Comparison of ENCODE assay signal across 21 cellular contexts in genomic region chr20:63689046-63690000, GRCh38. TPM values are rescaled to one million over a fixed set of nuclear protein-coding genes. Genes with fewer than 3 reads are reported as not detected.
A peak's percentile ranks its signal among the peaks of the same experiment; 100 is the strongest.
DNase-seq lines count a peak whose midpoint lies in the region; ATAC-seq and TF ChIP-seq lines count a peak whose summit lies in the region.
"Had no signal": no experiment of that assay in that cellular context is flagged by ENCODE, and none has a peak within 500 bp of the region (broad histone marks: within the 10 kb centered on the region; RNA-seq: fewer than 3 reads in every experiment).

No MANE protein-coding gene starts in this region.

- H3K4me1 ChIP-seq in spleen: peaks cover 15 to 88% (median 69%) of the 10 kb centered on the region in 6 donors

- no peak overlapping the region for H3K4me3 ChIP-seq in spleen
- H3K4me3 ChIP-seq: body of pancreas, sigmoid colon had no signal

- no peaks in the 10 kb centered on the region for H3K9me3 ChIP-seq in spleen
- H3K9me3 ChIP-seq: body of pancreas, neutrophil, sigmoid colon had no signal

- 80 to 95% (median 86%) methylated on average over 24 to 44 of the region's 44 CpGs for WGBS in spleen, 5 donors

- peak overlapping the region in 7 of 8 donors; percentile 85 to 90 (median 89) for H3K27ac ChIP-seq in spleen
- H3K27ac ChIP-seq: neutrophil had no signal

- H3K27me3 ChIP-seq in spleen (replicated peaks in 1 of 7): peaks cover 0 to 6% (median 0%) of the 10 kb centered on the region in 7 donors
- H3K27me3 ChIP-seq: body of pancreas, neutrophil, sigmoid colon had no signal

- DNase-seq in Daoy (ENCODE audit: low read depth) (peak; percentile 8), SW480 (ENCODE audit: low spot score) (peak; percentile 73), left colon (peak in 1 of 2 donors; percentile 40), spleen (no peak), epidermal melanocyte (ENCODE audit: insufficient read length, low spot score) (no peak), head of caudate nucleus (no peak), middle frontal gyrus (ENCODE audit: extremely low spot score, low spot score) (no peak)
- DNase-seq in activated naive CD4-positive, alpha-beta T cell (lab: John Stamatoyannopoulos, UW): no peak
- DNase-seq: activated naive CD8-positive, alpha-beta T cell treated with anti-CD3 and anti-CD28 coated beads, Interleukin-2, amount 10 ng/mL, durations not matched to agents 7 days and 5 days; CD4-positive, CD25-positive, alpha-beta regulatory T cell; foreskin fibroblast; NCI-H1694; NCI-H226; sigmoid colon; stimulated activated CD4-positive, alpha-beta T cell treated with anti-CD3 and anti-CD28 coated beads, Interleukin-2, amount 100 ng/mL, for 24 hours; T1000 had no signal

- ATAC-seq in left colon: peak; percentile 15
- ATAC-seq: activated CD4-positive, CD25-positive, alpha-beta regulatory T cell treated with anti-CD3 and anti-CD28 coated beads, Interleukin-2, amount 50 U/mL, for 24 hours; body of pancreas had no signal

- peaks cover 0 to 22% (median 5%) of the 10 kb centered on the region in 6 donors for H3K36me3 ChIP-seq in spleen

- intact Hi-C loops in left colon (cut with DNase I, micrococcal nuclease): no loop called here
- intact Hi-C loops in spleen (cut with DNase I; ENCODE audit: low total_unique reads): no loop called here
- intact Hi-C loops in head of caudate nucleus (cut with DNase I): no loop called here

- TF ChIP-seq CTCF in spleen (IDR thresholded peaks at IDR 0.05 in 8 of 11, conservative IDR thresholded peaks at IDR 0.05 in 3 of 11): no peak

- TF ChIP-seq POLR2A in spleen (IDR thresholded peaks at IDR 0.05): no peak

RNA-seq across cellular contexts. Expression of gene TNFRSF6B, which starts 7.1 kb away (rescaled TPM):
- total RNA-seq in Daoy (2014; rRNA removed; shearing (Covaris generic)): 12.6 and 14.7 TPM in 2 replicates
- total RNA-seq in left colon (1 to 10 TPM in 1 of 2 donors, not detected in 1; 8.9 TPM), spleen (100 to 1,000 TPM in 1 of 7 donors, 10 to 100 TPM in 5, 1 to 10 TPM in 1; 8.9 to 104 (median 41.0) TPM)
- polyA plus RNA-seq in spleen: 10 to 100 TPM; 12.3 to 28.1 (median 23.8) TPM
- total RNA-seq: activated CD8-positive, alpha-beta memory T cell treated with anti-CD3 and anti-CD28 coated beads for 36 hours; activated naive CD8-positive, alpha-beta T cell treated with anti-CD3 and anti-CD28 coated beads, Interleukin-2, amount 10 ng/mL, durations not matched to agents 7 days and 5 days; activated T-helper 1 cell treated with anti-CD3 and anti-CD28 coated beads, Interleukin-12 subunit alpha, Interleukin-12 subunit beta, Interleukin-2, Interleukin-4 antibody, amounts not matched to agents 30 ng/mL and 10 ng/mL and 1 ng/mL, durations not matched to agents 14 hours and 24 hours and 36 hours; CD4-positive, CD25-positive, alpha-beta regulatory T cell had no signal
- polyA plus RNA-seq: CD4-positive, CD25-positive, alpha-beta regulatory T cell had no signal

RNA-seq across cellular contexts. Expression of gene ARFRP1, which starts 18.5 kb away (rescaled TPM):
- total RNA-seq in Daoy (2014; rRNA removed; shearing (Covaris generic)): 25.1 and 28.2 TPM in 2 replicates
- total RNA-seq in left colon (10 to 100 TPM; 52.2 to 69.5 TPM), spleen (10 to 100 TPM; 36.7 to 84.2 (median 60.8) TPM)
- 100 to 1,000 TPM in 1 of 3 donors, 10 to 100 TPM in 2; 64.5 to 118 (median 83.8) TPM for polyA plus RNA-seq in spleen

RNA-seq across cellular contexts. Expression of gene ZGPAT, which starts 18.5 kb away (rescaled TPM):
- total RNA-seq in Daoy (2014; rRNA removed; shearing (Covaris generic)): 18.7 and 29.2 TPM in 2 replicates
- total RNA-seq in left colon (10 to 100 TPM; 31.4 to 32.4 TPM), spleen (10 to 100 TPM; 23.6 to 45.7 (median 38.1) TPM)
- 10 to 100 TPM; 27.6 to 72.8 (median 50.0) TPM for polyA plus RNA-seq in spleen

RNA-seq across cellular contexts. Expression of gene RTEL1, which starts 31.2 kb away (rescaled TPM):
- 11.4 and 26.0 TPM in 2 replicates for total RNA-seq in Daoy (2014; rRNA removed; shearing (Covaris generic))
- total RNA-seq in left colon (10 to 100 TPM; 16.9 to 34.6 TPM), spleen (10 to 100 TPM; 36.4 to 49.8 (median 43.2) TPM)
- polyA plus RNA-seq in spleen: 10 to 100 TPM in 2 of 3 donors, 1 to 10 TPM in 1; 7.3 to 23.1 (median 19.1) TPM

RNA-seq across cellular contexts. Expression of gene STMN3, which starts 36.1 kb away (rescaled TPM):
- 18.5 and 23.3 TPM in 2 replicates for total RNA-seq in Daoy (2014; rRNA removed; shearing (Covaris generic))
- 1 to 10 TPM; 2.9 to 5.5 TPM for total RNA-seq in left colon
- total RNA-seq in spleen: 10 to 100 TPM; 16.1 to 57.0 (median 44.0) TPM
- polyA plus RNA-seq in spleen: 10 to 100 TPM; 21.2 to 38.9 (median 24.6) TPM

Comparison
In these comparisons a context has a peak if more than half of its experiments do, and no peak if none do; other contexts are left out.
1. DNase-seq: peak in Daoy (single experiment) and SW480 (single experiment); none in spleen (single experiment), epidermal melanocyte (single experiment), head of caudate nucleus (0 of 42), activated naive CD4-positive, alpha-beta T cell (0 of 4) and middle frontal gyrus (single experiment).